Comparison of ENCODE assay signal across 1 cellular context in the genomic region with DNA sequence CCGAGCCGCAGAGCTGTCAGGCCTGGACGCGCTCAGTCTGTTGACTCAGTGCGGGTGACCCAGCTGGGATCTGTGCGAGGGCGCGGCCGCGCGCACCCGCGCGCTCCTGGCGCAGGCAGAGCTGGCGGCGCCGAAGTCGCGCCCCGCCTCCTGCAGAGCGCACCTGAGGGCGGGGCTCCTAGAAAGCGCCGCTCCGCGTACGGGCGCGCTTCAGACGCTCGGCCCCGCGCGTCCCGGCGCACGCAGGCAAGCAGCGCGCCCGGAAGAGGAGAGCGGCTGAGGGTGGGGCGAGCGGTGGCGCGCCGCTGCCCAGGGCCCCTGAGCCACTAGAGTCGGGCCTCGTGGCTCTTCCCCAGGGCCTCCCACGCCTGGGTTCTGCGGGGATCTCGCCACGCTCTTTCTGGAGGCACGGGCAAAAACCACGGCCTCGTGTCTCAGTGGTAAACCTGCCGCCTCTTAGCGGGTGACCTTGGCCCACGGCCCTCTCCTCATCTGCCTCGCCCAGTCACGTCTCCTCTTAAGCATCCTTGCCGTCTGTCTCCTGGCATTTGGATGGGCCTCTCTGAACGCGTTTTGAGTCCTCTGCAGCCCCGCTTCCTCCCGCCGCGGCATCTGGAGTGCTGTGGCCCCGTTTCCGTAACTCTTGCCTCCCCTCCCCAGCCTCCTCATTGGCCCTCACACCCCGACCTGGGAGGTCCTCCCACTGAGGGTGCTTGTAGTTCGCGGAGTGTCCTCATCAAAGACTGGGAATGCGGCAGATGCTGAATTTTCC.
A peak's percentile ranks its signal among the peaks of the same experiment; 100 is the strongest.
TF ChIP-seq lines count a peak whose summit lies in the region.

A gene with protein sequence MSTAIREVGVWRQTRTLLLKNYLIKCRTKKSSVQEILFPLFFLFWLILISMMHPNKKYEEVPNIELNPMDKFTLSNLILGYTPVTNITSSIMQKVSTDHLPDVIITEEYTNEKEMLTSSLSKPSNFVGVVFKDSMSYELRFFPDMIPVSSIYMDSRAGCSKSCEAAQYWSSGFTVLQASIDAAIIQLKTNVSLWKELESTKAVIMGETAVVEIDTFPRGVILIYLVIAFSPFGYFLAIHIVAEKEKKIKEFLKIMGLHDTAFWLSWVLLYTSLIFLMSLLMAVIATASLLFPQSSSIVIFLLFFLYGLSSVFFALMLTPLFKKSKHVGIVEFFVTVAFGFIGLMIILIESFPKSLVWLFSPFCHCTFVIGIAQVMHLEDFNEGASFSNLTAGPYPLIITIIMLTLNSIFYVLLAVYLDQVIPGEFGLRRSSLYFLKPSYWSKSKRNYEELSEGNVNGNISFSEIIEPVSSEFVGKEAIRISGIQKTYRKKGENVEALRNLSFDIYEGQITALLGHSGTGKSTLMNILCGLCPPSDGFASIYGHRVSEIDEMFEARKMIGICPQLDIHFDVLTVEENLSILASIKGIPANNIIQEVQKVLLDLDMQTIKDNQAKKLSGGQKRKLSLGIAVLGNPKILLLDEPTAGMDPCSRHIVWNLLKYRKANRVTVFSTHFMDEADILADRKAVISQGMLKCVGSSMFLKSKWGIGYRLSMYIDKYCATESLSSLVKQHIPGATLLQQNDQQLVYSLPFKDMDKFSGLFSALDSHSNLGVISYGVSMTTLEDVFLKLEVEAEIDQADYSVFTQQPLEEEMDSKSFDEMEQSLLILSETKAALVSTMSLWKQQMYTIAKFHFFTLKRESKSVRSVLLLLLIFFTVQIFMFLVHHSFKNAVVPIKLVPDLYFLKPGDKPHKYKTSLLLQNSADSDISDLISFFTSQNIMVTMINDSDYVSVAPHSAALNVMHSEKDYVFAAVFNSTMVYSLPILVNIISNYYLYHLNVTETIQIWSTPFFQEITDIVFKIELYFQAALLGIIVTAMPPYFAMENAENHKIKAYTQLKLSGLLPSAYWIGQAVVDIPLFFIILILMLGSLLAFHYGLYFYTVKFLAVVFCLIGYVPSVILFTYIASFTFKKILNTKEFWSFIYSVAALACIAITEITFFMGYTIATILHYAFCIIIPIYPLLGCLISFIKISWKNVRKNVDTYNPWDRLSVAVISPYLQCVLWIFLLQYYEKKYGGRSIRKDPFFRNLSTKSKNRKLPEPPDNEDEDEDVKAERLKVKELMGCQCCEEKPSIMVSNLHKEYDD (N-terminal part only) (minus strand): TSS at position 74 of the 772 bp plus-strand sequence. CDS start 12,718 bp downstream, outside the sequence.

TF ChIP-seq in HepG2, 621 proteins besides CTCF, POLR2A, EP300 and RAD21 (continued from another document and continues in another):
- TF ChIP-seq, protein P1, sequence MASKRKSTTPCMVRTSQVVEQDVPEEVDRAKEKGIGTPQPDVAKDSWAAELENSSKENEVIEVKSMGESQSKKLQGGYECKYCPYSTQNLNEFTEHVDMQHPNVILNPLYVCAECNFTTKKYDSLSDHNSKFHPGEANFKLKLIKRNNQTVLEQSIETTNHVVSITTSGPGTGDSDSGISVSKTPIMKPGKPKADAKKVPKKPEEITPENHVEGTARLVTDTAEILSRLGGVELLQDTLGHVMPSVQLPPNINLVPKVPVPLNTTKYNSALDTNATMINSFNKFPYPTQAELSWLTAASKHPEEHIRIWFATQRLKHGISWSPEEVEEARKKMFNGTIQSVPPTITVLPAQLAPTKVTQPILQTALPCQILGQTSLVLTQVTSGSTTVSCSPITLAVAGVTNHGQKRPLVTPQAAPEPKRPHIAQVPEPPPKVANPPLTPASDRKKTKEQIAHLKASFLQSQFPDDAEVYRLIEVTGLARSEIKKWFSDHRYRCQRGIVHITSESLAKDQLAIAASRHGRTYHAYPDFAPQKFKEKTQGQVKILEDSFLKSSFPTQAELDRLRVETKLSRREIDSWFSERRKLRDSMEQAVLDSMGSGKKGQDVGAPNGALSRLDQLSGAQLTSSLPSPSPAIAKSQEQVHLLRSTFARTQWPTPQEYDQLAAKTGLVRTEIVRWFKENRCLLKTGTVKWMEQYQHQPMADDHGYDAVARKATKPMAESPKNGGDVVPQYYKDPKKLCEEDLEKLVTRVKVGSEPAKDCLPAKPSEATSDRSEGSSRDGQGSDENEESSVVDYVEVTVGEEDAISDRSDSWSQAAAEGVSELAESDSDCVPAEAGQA (IDR thresholded peaks at IDR 0.05; ENCODE audit: low read depth): no peak
- TF ChIP-seq, protein P1 (CRISPR knock-in tag; IDR thresholded peaks at IDR 0.05; ENCODE audit: borderline replicate concordance): no peak
- TF ChIP-seq ZNF672 (CRISPR knock-in tag; IDR thresholded peaks at IDR 0.05) (no peak), CC2D1A (CRISPR knock-in tag; IDR thresholded peaks at IDR 0.05) (no peak), RBAK (CRISPR knock-in tag; IDR thresholded peaks at IDR 0.05) (no peak), ZNF292 (CRISPR knock-in tag; IDR thresholded peaks at IDR 0.05; ENCODE audit: borderline replicate concordance, low read depth) (peak; percentile 55; the same call in 1 of the 2 replicates), SMAD3 (CRISPR knock-in tag; IDR thresholded peaks at IDR 0.05) (peak; percentile 66), NFATC3 (CRISPR knock-in tag; IDR thresholded peaks at IDR 0.05) (peak; percentile 94; the same call in 1 of the 2 replicates), PRMT3 (CRISPR knock-in tag; IDR thresholded peaks at IDR 0.05; ENCODE audit: borderline replicate concordance, low read depth) (peak; percentile 89; the same call in 1 of the 2 replicates), ZNF441 (CRISPR knock-in tag; IDR thresholded peaks at IDR 0.05; ENCODE audit: borderline replicate concordance) (0 out of 2 replicates have a peak, but pooled peaks have one; percentile 75), GABPB1 (CRISPR knock-in tag; IDR thresholded peaks at IDR 0.05) (peak; percentile 88), ZNF207 (IDR thresholded peaks at IDR 0.05; ENCODE audit: borderline replicate concordance) (no peak), ZNF883 (CRISPR knock-in tag; IDR thresholded peaks at IDR 0.05; ENCODE audit: not compliant biosample characterization) (peak; percentile 88), SOX6 (IDR thresholded peaks at IDR 0.05) (no peak), SOX6 (CRISPR knock-in tag; IDR thresholded peaks at IDR 0.05) (peak; percentile 17; the same call in 1 of the 2 replicates), ZNF121 (CRISPR knock-in tag; IDR thresholded peaks at IDR 0.05) (peak; percentile 24; the same call in 1 of the 2 replicates), FOXC1 (CRISPR knock-in tag; IDR thresholded peaks at IDR 0.05; ENCODE audit: borderline replicate concordance) (peak; percentile 90), ZNF768 (CRISPR knock-in tag; IDR thresholded peaks at IDR 0.05) (peak; percentile 51; the same call in 1 of the 2 replicates), TARDBP (CRISPR knock-in tag; IDR thresholded peaks at IDR 0.05) (peak; percentile 79; the same call in 1 of the 2 replicates), GATAD2A (CRISPR knock-in tag; IDR thresholded peaks at IDR 0.05) (peak; percentile 46)
- TF ChIP-seq, protein P2, sequence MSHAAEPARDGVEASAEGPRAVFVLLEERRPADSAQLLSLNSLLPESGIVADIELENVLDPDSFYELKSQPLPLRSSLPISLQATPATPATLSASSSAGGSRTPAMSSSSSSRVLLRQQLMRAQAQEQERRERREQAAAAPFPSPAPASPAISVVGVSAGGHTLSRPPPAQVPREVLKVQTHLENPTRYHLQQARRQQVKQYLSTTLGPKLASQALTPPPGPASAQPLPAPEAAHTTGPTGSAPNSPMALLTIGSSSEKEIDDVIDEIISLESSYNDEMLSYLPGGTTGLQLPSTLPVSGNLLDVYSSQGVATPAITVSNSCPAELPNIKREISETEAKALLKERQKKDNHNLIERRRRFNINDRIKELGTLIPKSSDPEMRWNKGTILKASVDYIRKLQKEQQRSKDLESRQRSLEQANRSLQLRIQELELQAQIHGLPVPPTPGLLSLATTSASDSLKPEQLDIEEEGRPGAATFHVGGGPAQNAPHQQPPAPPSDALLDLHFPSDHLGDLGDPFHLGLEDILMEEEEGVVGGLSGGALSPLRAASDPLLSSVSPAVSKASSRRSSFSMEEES (CRISPR knock-in tag; IDR thresholded peaks at IDR 0.05): peak; percentile 29; the same call in 1 of the 2 replicates
- TF ChIP-seq, protein P3, sequence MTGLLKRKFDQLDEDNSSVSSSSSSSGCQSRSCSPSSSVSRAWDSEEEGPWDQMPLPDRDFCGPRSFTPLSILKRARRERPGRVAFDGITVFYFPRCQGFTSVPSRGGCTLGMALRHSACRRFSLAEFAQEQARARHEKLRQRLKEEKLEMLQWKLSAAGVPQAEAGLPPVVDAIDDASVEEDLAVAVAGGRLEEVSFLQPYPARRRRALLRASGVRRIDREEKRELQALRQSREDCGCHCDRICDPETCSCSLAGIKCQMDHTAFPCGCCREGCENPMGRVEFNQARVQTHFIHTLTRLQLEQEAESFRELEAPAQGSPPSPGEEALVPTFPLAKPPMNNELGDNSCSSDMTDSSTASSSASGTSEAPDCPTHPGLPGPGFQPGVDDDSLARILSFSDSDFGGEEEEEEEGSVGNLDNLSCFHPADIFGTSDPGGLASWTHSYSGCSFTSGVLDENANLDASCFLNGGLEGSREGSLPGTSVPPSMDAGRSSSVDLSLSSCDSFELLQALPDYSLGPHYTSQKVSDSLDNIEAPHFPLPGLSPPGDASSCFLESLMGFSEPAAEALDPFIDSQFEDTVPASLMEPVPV (CRISPR knock-in tag; IDR thresholded peaks at IDR 0.05): peak; percentile 65; the same call in 1 of the 2 replicates
- TF ChIP-seq, protein P4, sequence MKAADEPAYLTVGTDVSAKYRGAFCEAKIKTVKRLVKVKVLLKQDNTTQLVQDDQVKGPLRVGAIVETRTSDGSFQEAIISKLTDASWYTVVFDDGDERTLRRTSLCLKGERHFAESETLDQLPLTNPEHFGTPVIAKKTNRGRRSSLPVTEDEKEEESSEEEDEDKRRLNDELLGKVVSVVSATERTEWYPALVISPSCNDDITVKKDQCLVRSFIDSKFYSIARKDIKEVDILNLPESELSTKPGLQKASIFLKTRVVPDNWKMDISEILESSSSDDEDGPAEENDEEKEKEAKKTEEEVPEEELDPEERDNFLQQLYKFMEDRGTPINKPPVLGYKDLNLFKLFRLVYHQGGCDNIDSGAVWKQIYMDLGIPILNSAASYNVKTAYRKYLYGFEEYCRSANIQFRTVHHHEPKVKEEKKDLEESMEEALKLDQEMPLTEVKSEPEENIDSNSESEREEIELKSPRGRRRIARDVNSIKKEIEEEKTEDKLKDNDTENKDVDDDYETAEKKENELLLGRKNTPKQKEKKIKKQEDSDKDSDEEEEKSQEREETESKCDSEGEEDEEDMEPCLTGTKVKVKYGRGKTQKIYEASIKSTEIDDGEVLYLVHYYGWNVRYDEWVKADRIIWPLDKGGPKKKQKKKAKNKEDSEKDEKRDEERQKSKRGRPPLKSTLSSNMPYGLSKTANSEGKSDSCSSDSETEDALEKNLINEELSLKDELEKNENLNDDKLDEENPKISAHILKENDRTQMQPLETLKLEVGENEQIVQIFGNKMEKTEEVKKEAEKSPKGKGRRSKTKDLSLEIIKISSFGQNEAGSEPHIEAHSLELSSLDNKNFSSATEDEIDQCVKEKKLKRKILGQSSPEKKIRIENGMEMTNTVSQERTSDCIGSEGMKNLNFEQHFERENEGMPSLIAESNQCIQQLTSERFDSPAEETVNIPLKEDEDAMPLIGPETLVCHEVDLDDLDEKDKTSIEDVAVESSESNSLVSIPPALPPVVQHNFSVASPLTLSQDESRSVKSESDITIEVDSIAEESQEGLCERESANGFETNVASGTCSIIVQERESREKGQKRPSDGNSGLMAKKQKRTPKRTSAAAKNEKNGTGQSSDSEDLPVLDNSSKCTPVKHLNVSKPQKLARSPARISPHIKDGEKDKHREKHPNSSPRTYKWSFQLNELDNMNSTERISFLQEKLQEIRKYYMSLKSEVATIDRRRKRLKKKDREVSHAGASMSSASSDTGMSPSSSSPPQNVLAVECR (CRISPR knock-in tag; IDR thresholded peaks at IDR 0.05; ENCODE audit: borderline replicate concordance): peak; percentile 94; the same call in 1 of the 2 replicates
- TF ChIP-seq, protein P5, sequence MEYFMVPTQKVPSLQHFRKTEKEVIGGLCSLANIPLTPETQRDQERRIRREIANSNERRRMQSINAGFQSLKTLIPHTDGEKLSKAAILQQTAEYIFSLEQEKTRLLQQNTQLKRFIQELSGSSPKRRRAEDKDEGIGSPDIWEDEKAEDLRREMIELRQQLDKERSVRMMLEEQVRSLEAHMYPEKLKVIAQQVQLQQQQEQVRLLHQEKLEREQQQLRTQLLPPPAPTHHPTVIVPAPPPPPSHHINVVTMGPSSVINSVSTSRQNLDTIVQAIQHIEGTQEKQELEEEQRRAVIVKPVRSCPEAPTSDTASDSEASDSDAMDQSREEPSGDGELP (IDR thresholded peaks at IDR 0.05; ENCODE audit: borderline replicate concordance, low read depth): peak; percentile 93
